23 cellular contexts compared by ENCODE assay signal in the genomic region with DNA sequence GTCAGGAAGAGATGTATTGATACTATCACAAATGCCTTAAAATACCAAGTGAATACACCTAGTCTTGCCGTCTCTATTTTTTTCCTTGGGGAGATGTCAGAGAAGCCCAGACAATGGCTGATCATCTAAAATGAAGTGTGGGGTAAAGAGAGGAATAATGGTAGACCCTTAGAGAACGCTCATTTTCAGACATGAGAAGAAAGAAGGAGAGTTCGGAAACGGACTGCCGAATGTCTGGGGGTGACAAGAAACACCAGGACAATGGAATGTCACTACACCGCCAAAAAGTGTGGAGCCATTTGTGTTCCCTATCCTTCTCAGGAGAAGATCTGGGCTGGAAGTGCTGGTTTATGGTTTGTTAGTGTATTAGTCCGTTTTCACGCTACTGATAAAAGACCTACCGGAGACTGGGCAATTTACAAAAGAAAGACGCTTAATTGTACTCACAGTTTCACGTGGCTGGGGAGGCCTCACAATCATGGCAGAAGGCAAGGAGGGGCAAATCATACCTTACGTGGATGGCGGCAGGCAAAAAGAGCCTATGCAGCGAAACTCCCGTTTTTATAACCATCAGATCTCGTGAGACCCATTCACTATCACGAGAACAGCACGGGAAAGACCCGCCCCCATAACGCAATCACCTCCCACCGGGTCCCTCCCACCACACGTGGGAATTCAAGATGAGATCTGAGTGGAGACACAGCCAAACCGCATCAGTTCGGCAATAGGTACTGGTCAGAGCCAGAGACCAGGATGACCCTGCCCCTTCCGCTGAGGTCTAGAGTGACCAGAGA.
DNase-seq lines count a peak whose midpoint lies in the region; ATAC-seq, FAIRE-seq and TF ChIP-seq lines count a peak whose summit lies in the region.
"Had no signal": no experiment of that assay in that cellular context is flagged by ENCODE, and none has a peak within 500 bp of the region (broad histone marks: within the 10 kb centered on the region; RNA-seq: fewer than 3 reads in every experiment).

No MANE protein-coding gene starts in this region.

- H3K4me1 ChIP-seq in tibial artery = no peaks in the 10 kb centered on the region
- H3K4me1 ChIP-seq: BE2C, Caco-2 had no signal

- intact Hi-C loops in tibial artery (cut with DNase I; ENCODE audit: low total_unique reads) = no loop called here

- H3K9me3 ChIP-seq in tibial artery = no peaks in the 10 kb centered on the region
- H3K9me3 ChIP-seq: BE2C, Caco-2 had no signal

- FAIRE-seq in D721Med (lab: Jason Lieb, UNC) = peak; percentile 55
- FAIRE-seq: A204.1, GM12878, H54, HTR-8/SVneo had no signal

- ATAC-seq in GM21367 (IDR thresholded peaks at IDR 0.05; ENCODE audit: unreplicated experiment) (no peak), HG03469 (IDR thresholded peaks at IDR 0.05; ENCODE audit: unreplicated experiment) (no peak)
- ATAC-seq: GM12878 had no signal

- no peaks in the 10 kb centered on the region for H3K36me3 ChIP-seq in tibial artery
- H3K36me3 ChIP-seq: BE2C had no signal

- no peak overlapping the region for H3K27ac ChIP-seq in tibial artery
- H3K27ac ChIP-seq: GM23248, HL-60 had no signal

- no peaks in the 10 kb centered on the region for H3K27me3 ChIP-seq in tibial artery
- H3K27me3 ChIP-seq: BE2C had no signal

- TF ChIP-seq CTCF in D721Med (IDR thresholded peaks at IDR 0.05; ENCODE audit: insufficient read depth, missing control alignments) = no peak
- no peak for TF ChIP-seq CTCF in LNCaP clone FGC (IDR thresholded peaks at IDR 0.05; ENCODE audit: control insufficient read depth, extremely low read depth, insufficient read depth)
- TF ChIP-seq CTCF in tibial artery (IDR thresholded peaks at IDR 0.05) = no peak

- DNase-seq in D721Med (ENCODE audit: insufficient read length, low spot score) = no peak
- no peak for DNase-seq in LNCaP clone FGC (ENCODE audit: low read depth)
- DNase-seq in inferior parietal cortex (ENCODE audit: extremely low spot score) = peak; percentile 2
- DNase-seq in tibial artery = no peak
- DNase-seq: ACHN; BE2C; C1 segment of cervical spinal cord; Caco-2; CD4-positive, CD25-positive, alpha-beta regulatory T cell; DMS153; DMS79; GM23248; HCEC 1CT; IMR-90; Karpas-422; KBM-7 had no signal

- H3K4me3 ChIP-seq in LNCaP clone FGC (ENCODE audit: low read depth, low read length) (peak overlapping the region; percentile 26), tibial artery (no peak overlapping the region)
- H3K4me3 ChIP-seq: GM12878, GM23248 had no signal
